In the genomic region with DNA sequence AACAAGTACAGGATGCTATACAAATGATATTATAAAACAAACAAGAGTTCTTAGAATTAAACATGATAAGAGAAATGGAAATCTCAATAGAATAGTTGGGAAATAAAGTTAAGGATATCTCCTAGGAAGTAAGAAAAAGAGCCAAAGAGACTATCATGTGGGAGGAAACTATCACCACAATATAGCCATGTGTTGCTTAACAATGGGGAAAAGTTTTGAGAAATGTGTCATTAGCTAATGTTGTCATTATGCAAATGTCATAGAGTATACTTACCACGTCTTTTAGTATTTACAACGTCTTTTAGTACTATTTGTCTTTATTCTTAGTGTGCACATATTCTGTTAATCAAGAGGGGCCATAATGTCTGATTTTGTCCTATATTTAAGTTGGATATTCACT, we compare ENCODE assay signal across 25 cellular contexts.
"Had no signal": no experiment of that assay in that cellular context is flagged by ENCODE, and none has a peak within 500 bp of the region (broad histone marks: within the 10 kb centered on the region; RNA-seq: fewer than 3 reads in every experiment).

No MANE protein-coding gene starts in this region.

- FAIRE-seq: pancreas, urothelium cell line had no signal

- DNase-seq: islet precursor cell; left ventricle myocardium inferior; midbrain; mucosa of descending colon; naive thymus-derived CD4-positive, alpha-beta T cell; nucleus accumbens; pancreas; posterior cingulate gyrus; retina; right cardiac atrium; spleen; stimulated activated CD4-positive, alpha-beta T cell treated with anti-CD3 and anti-CD28 coated beads, Interleukin-4, amount 100 ng/mL, for 24 hours; stimulated activated naive CD4-positive, alpha-beta T cell; tibial artery; upper lobe of right lung had no signal

- H3K4me3 ChIP-seq: hepatocyte, left ventricle myocardium inferior, lung, mucosa of descending colon, pancreas, prostate gland, skin epidermis, spleen, suprapubic skin, thoracic aorta, tibial artery, upper lobe of right lung had no signal

- H3K27me3 ChIP-seq: hepatocyte, pancreas, tibial artery, upper lobe of right lung had no signal

- H3K36me3 ChIP-seq: left ventricle myocardium inferior, pancreas, prostate gland, spleen, suprapubic skin, thoracic aorta, tibial artery, upper lobe of right lung had no signal

- ATAC-seq: mucosa of descending colon; naive thymus-derived CD4-positive, alpha-beta T cell; natural killer cell treated with Interleukin-12 subunit alpha and Interleukin-12 subunit beta and Interleukin-15 and Interleukin-18, amount 100 ng/mL, for 72 hours; pancreas; right cardiac atrium; sciatic nerve; stimulated activated effector memory CD8-positive, alpha-beta T cell treated with anti-CD3 and anti-CD28 coated beads, Interleukin-12 subunit alpha, Interleukin-12 subunit beta, amount 100 ng/mL, for 72 hours; upper lobe of right lung had no signal
